ENCODE assay signal across 11 cellular contexts in the genomic region with DNA sequence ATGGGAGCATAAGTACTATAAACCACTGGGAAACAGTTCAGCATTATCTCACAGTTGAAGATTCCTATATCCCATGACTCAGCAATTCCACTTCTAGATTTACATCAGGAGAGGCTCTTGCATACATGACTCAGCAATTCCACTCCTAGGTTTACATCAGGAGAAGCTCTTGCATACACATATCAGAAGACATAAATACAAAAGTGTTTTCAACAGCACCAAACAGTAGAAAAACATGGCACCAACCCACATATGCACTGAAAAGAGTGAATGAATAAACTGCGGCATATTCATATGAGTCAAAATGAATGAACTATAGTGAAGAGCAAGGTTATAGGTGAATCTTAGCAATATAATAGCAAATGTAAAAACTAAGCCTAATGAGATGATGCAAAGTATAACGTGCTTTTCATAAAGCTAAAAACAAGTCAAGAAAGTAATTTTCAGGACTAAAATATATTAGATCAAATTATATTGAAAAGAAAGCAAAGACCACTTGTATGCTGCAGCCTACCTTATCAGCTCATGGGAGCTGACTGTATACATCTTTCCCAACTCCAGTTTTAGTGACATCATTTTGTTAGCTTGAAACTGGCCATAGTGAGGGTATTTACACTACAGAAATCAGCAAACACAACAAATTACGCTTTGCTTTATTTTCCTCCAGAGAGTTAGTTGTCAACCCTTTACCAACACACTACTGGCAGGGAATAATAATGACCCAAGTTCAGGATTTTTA.
DNase-seq lines count a peak whose midpoint lies in the region; ATAC-seq, FAIRE-seq and TF ChIP-seq lines count a peak whose summit lies in the region.
"Had no signal": no experiment of that assay in that cellular context is flagged by ENCODE, and none has a peak within 500 bp of the region (broad histone marks: within the 10 kb centered on the region; RNA-seq: fewer than 3 reads in every experiment).

No MANE protein-coding gene starts in this region.

- H3K9ac ChIP-seq in GM12878 (ENCODE audit: control insufficient read depth, insufficient read depth, low read length) = no peak overlapping the region

- H3K36me3 ChIP-seq in GM12878 (ENCODE audit: control insufficient read depth in 2 of 2, insufficient read depth in 2 of 2, low read length in 1 of 2) = no peaks in the 10 kb centered on the region
- H3K36me3 ChIP-seq: BE2C had no signal

- POLR2A ChIA-PET in GM12878 (lab: Charles Lee) = no interaction called here

- no peaks in the 10 kb centered on the region for H4K20me1 ChIP-seq in GM12878 (ENCODE audit: control insufficient read depth, insufficient read depth)

- CTCF ChIA-PET in GM12878 (lab: Yijun Ruan, JAX) = interaction anchor here (2.1 to 5.2 kb wide), 2 partner anchors 8 to 102 kb away, joined by 6 to 36 read pairs; no protein-coding TSS in a partner anchor

- ATAC-seq in GM12878 (no peak), natural killer cell (no peak), HG03520 (IDR thresholded peaks at IDR 0.05; ENCODE audit: unreplicated experiment) (no peak)
- no peak for ATAC-seq in stimulated activated memory B cell treated with anti-CD40 and anti-IgM and Interleukin-4, amounts not matched to agents 10 μg/mL and 1 μg/mL and 100 μg/mL, for 72 hours
- ATAC-seq: T-cell had no signal

- H3K9me3 ChIP-seq in GM12878 (replicated peaks; ENCODE audit: control insufficient read depth, insufficient read depth, low read length) = no peaks in the 10 kb centered on the region
- H3K9me3 ChIP-seq: BE2C had no signal

- H3K9me3 Mint-ChIP-seq in natural killer cell = no peaks in the 10 kb centered on the region
- no peaks in the 10 kb centered on the region for H3K9me3 Mint-ChIP-seq in stimulated activated memory B cell treated with anti-CD40 and anti-IgM and Interleukin-4, amounts not matched to agents 10 μg/mL and 1 μg/mL and 100 μg/mL, for 72 hours
- H3K9me3 Mint-ChIP-seq: activated naive CD8-positive, alpha-beta T cell treated with anti-CD3 and anti-CD28 coated beads for 36 hours; T-cell had no signal

- no peak overlapping the region for H3K4me3 Mint-ChIP-seq in natural killer cell
- no peak overlapping the region for H3K4me3 Mint-ChIP-seq in stimulated activated memory B cell treated with anti-CD40 and anti-IgM and Interleukin-4, amounts not matched to agents 10 μg/mL and 1 μg/mL and 100 μg/mL, for 72 hours
- H3K4me3 Mint-ChIP-seq: activated naive CD8-positive, alpha-beta T cell treated with anti-CD3 and anti-CD28 coated beads for 36 hours; T-cell had no signal

- H3K27me3 Mint-ChIP-seq in natural killer cell (ENCODE audit: low read depth in 2 of 2) = peaks cover 23 to 57% of the 10 kb centered on the region in 2 donors
- peaks cover 78% of the 10 kb centered on the region for H3K27me3 Mint-ChIP-seq in stimulated activated memory B cell treated with anti-CD40 and anti-IgM and Interleukin-4, amounts not matched to agents 10 μg/mL and 1 μg/mL and 100 μg/mL, for 72 hours

- TF ChIP-seq RAD21 in GM12878 (IDR thresholded peaks at IDR 0.05; ENCODE audit: insufficient read depth, low read depth, low read length) = no peak

- peaks cover 0 to 6% of the 10 kb centered on the region in 2 experiments; a peak in 2 of 4 replicates for H3K27me3 ChIP-seq in GM12878 (replicated peaks in 1 of 2; ENCODE audit: control insufficient read depth in 2 of 2, insufficient read depth in 2 of 2, low read length in 1 of 2)
- H3K27me3 ChIP-seq: BE2C had no signal

- H3K36me3 Mint-ChIP-seq in natural killer cell = no peaks in the 10 kb centered on the region
- H3K36me3 Mint-ChIP-seq in stimulated activated memory B cell treated with anti-CD40 and anti-IgM and Interleukin-4, amounts not matched to agents 10 μg/mL and 1 μg/mL and 100 μg/mL, for 72 hours = no peaks in the 10 kb centered on the region
- H3K36me3 Mint-ChIP-seq: activated naive CD8-positive, alpha-beta T cell treated with anti-CD3 and anti-CD28 coated beads for 36 hours; T-cell had no signal

- WGBS in GM12878 (ENCODE audit: insufficient coverage, insufficient replicate concordance, low lambda C conversion rate, missing lambda C conversion rate) = 14% methylated on average over 3 of the region's 3 CpGs

- in situ Hi-C loops in GM12878 (cut with MboI) = loop anchor here (5.0 kb wide), 1 partner anchor 102 kb away; no protein-coding TSS in a partner anchor

- H3K27ac ChIP-seq in GM12878 (ENCODE audit: control insufficient read depth, insufficient read depth) = no peak overlapping the region

- no peak overlapping the region for H3K4me3 ChIP-seq in GM12878

- DNase-seq in NCI-H2227 (lab: John Stamatoyannopoulos, UW; ENCODE audit: unreplicated experiment) (peak; percentile 12), NCI-H2227 treated with DMSO at 0.1 percent for 48 hours (lab: John Stamatoyannopoulos, UW) (no peak), NCI-H1105 (lab: John Stamatoyannopoulos, UW) (peak; percentile 22), GM12878 (ENCODE audit: low read depth, low spot score) (no peak), myocyte (ENCODE audit: low read depth) (peak; percentile 24), natural killer cell (no peak)
- DNase-seq: activated naive CD8-positive, alpha-beta T cell treated with anti-CD3 and anti-CD28 coated beads for 36 hours; BE2C; T-cell had no signal

- H3K27ac Mint-ChIP-seq in natural killer cell = no peak overlapping the region
- no peak overlapping the region for H3K27ac Mint-ChIP-seq in stimulated activated memory B cell treated with anti-CD40 and anti-IgM and Interleukin-4, amounts not matched to agents 10 μg/mL and 1 μg/mL and 100 μg/mL, for 72 hours
- H3K27ac Mint-ChIP-seq: activated naive CD8-positive, alpha-beta T cell treated with anti-CD3 and anti-CD28 coated beads for 36 hours; T-cell had no signal

- no peak for TF ChIP-seq CTCF in GM12878 (IDR thresholded peaks at IDR 0.05 in 2 of 3, conservative IDR thresholded peaks at IDR 0.05 in 1 of 3; ENCODE audit: control insufficient read depth in 2 of 3, extremely low read depth in 1 of 3, insufficient read depth in 1 of 3, low read depth in 3 of 3, low read length in 3 of 3)
- TF ChIP-seq CTCF in natural killer cell (IDR thresholded peaks at IDR 0.05) = no peak

- H3K4me1 ChIP-seq in GM12878 (ENCODE audit: control insufficient read depth, insufficient read depth, low read length) = no peaks in the 10 kb centered on the region
- H3K4me1 ChIP-seq: BE2C had no signal

- no peaks in the 10 kb centered on the region for H3K79me2 ChIP-seq in GM12878 (ENCODE audit: control insufficient read depth, insufficient read depth, low read length)

- H2AFZ ChIP-seq in GM12878 (ENCODE audit: control insufficient read depth, low read depth, low read length) = no peak overlapping the region

- SMC1A ChIA-PET in GM12878 (lab: Charles Lee; ENCODE audit: uncharacterized antibody, unreplicated experiment) = interaction anchor here (1.2 to 2.6 kb wide), 2 partner anchors 101 to 248 kb away, joined by 3 to 13 read pairs; no protein-coding TSS in a partner anchor

- no peak for TF ChIP-seq POLR2A in GM12878 (IDR thresholded peaks at IDR 0.05; ENCODE audit: low read depth, low read length)

- H3K4me2 ChIP-seq in GM12878 (ENCODE audit: control insufficient read depth, insufficient read depth) = no peak overlapping the region

- BruUV-seq in GM12878 (replicated peaks; lab: Mats Ljungman, UMichigan) = no TSS peak

- intact Hi-C loops in GM12878 (cut with micrococcal nuclease; ENCODE audit: unreplicated experiment) = no loop called here
- intact Hi-C loops in natural killer cell (cut with micrococcal nuclease) = no loop called here

- peaks cover 5 to 10% of the 10 kb centered on the region in 2 donors for H3K4me1 Mint-ChIP-seq in natural killer cell
- peaks cover 5% of the 10 kb centered on the region for H3K4me1 Mint-ChIP-seq in stimulated activated memory B cell treated with anti-CD40 and anti-IgM and Interleukin-4, amounts not matched to agents 10 μg/mL and 1 μg/mL and 100 μg/mL, for 72 hours

- no peak for TF ChIP-seq EP300 in GM12878 (IDR thresholded peaks at IDR 0.05; ENCODE audit: borderline replicate concordance in 1 of 2, control insufficient read depth in 1 of 2, low read depth in 2 of 2, low read length in 2 of 2)

- no peak for FAIRE-seq in GM12878 (lab: Jason Lieb, UNC)

- RAD21 ChIA-PET in GM12878 (lab: Charles Lee; ENCODE audit: unreplicated experiment) = no interaction called here

TF ChIP-seq in GM12878, 131 proteins besides CTCF, POLR2A, EP300 and RAD21:
- TF ChIP-seq CHD1 (IDR thresholded peaks at IDR 0.05; ENCODE audit: low read depth, low read length) = no peak
- 0 out of 2 replicates have a peak, but pooled peaks have one; percentile 45 for TF ChIP-seq BACH1 (IDR thresholded peaks at IDR 0.05; ENCODE audit: borderline replicate concordance)

Comparison
In these comparisons a context has a peak if more than half of its experiments do, and no peak if none do; other contexts are left out.
1. DNase-seq: peak in NCI-H2227 (single experiment), NCI-H1105 (single experiment) and myocyte (single experiment); none in NCI-H2227 treated with DMSO at 0.1 percent for 48 hours (single experiment), GM12878 (single experiment) and natural killer cell (single experiment).